ENCODE assay signal across 8 cellular contexts in genomic region chr15:66946578-66947164, GRCh38.
DNase-seq lines count a peak whose midpoint lies in the region; ATAC-seq and TF ChIP-seq lines count a peak whose summit lies in the region.

No MANE protein-coding gene starts in this region.

- peaks cover 4% of the 10 kb centered on the region for H3K27me3 Mint-ChIP-seq in HFFc6 (ENCODE audit: insufficient read depth)
- H3K27me3 Mint-ChIP-seq in naive thymus-derived CD8-positive, alpha-beta T cell = peaks cover 0 to 2% (median 0%) of the 10 kb centered on the region in 5 donors

- no peaks in the 10 kb centered on the region for H3K9me2 ChIP-seq in OCI-LY1 (ENCODE audit: low read depth, low read length)

- no peak overlapping the region for H3K4me3 Mint-ChIP-seq in HFFc6
- H3K4me3 Mint-ChIP-seq in naive thymus-derived CD8-positive, alpha-beta T cell = no peak overlapping the region

- no peaks in the 10 kb centered on the region for H3K79me2 ChIP-seq in OCI-LY1 (ENCODE audit: insufficient read depth, low read length)

- peak; percentile 59 to 81 for ATAC-seq in naive thymus-derived CD8-positive, alpha-beta T cell
- ATAC-seq in HG03571 (IDR thresholded peaks at IDR 0.05; ENCODE audit: unreplicated experiment) = no peak

- H3K27me3 ChIP-seq in OCI-LY1 (ENCODE audit: insufficient read depth, low read length) = no peaks in the 10 kb centered on the region

- H3F3A ChIP-seq in OCI-LY1 (ENCODE audit: insufficient read depth, low read length) = no peaks in the 10 kb centered on the region

- H3K4me2 ChIP-seq in OCI-LY1 (ENCODE audit: low read length) = no peak overlapping the region

- POLR2A ChIA-PET in naive thymus-derived CD8-positive, alpha-beta T cell (lab: Charles Lee) = interaction anchor here (0.5 to 1.9 kb wide), 4 partner anchors 357 to 1514 kb away, joined by 3 to 5 read pairs (median 4); no protein-coding TSS in a partner anchor

- TF ChIP-seq CTCF in C4-2B (conservative IDR thresholded peaks at IDR 0.05) = peak; percentile 93
- TF ChIP-seq CTCF in HFFc6 (IDR thresholded peaks at IDR 0.05) = peak; percentile 98
- TF ChIP-seq CTCF in OCI-LY1 (IDR thresholded peaks at IDR 0.05; ENCODE audit: low read length) = peak; percentile 92

- H3K36me3 Mint-ChIP-seq in HFFc6 (ENCODE audit: low read depth) = peaks cover 5% of the 10 kb centered on the region
- no peaks in the 10 kb centered on the region for H3K36me3 Mint-ChIP-seq in naive thymus-derived CD8-positive, alpha-beta T cell

- no peaks in the 10 kb centered on the region for H3K36me3 ChIP-seq in OCI-LY1 (ENCODE audit: insufficient read depth, low read length)

- H3K4me1 ChIP-seq in OCI-LY1 (ENCODE audit: insufficient read depth, low read length, severe bottlenecking) = peaks cover 24% of the 10 kb centered on the region

- H3K27ac Mint-ChIP-seq in HFFc6 = no peak overlapping the region
- H3K27ac Mint-ChIP-seq in naive thymus-derived CD8-positive, alpha-beta T cell = no peak overlapping the region

- peaks cover 38% of the 10 kb centered on the region for H3K4me1 Mint-ChIP-seq in HFFc6 (ENCODE audit: low read depth)
- H3K4me1 Mint-ChIP-seq in naive thymus-derived CD8-positive, alpha-beta T cell = peaks cover 0 to 7% (median 4%) of the 10 kb centered on the region in 4 donors

- no peak overlapping the region for H3K4me3 ChIP-seq in OCI-LY1 (ENCODE audit: low read depth, low read length, poor library complexity, severe bottlenecking)

- no peaks in the 10 kb centered on the region for H4K20me1 ChIP-seq in OCI-LY1 (ENCODE audit: insufficient read depth, low read length)

- H3K27ac ChIP-seq in C4-2B (no peak overlapping the region), OCI-LY1 (ENCODE audit: low read depth, low read length, poor library complexity, severe bottlenecking) (no peak overlapping the region)

- no peak for TF ChIP-seq POLR2A in erythroblast (IDR thresholded peaks at IDR 0.05; ENCODE audit: low read length)

- no peak overlapping the region for H3K9ac ChIP-seq in OCI-LY1 (ENCODE audit: low read length)

- H3K9me3 Mint-ChIP-seq in HFFc6 = no peaks in the 10 kb centered on the region
- H3K9me3 Mint-ChIP-seq in naive thymus-derived CD8-positive, alpha-beta T cell = no peaks in the 10 kb centered on the region

- no peaks in the 10 kb centered on the region for H3K9me3 ChIP-seq in OCI-LY1 (ENCODE audit: low read length)

- DNase-seq in HFFc6 (peak; percentile 45), erythroblast (lab: John Stamatoyannopoulos, UW) (peak; percentile 61 to 86)
- DNase-seq in activated CD8-positive, alpha-beta memory T cell treated with anti-CD3 and anti-CD28 coated beads, Interleukin-2, amount 50 U/mL, for 4 hours = peak; percentile 72
- DNase-seq in naive thymus-derived CD8-positive, alpha-beta T cell = peak; percentile 54 to 81 (median 72)
- DNase-seq in stimulated activated naive CD4-positive, alpha-beta T cell (lab: John Stamatoyannopoulos, UW) = peak; percentile 30 to 85 (median 59)

- H2AFZ ChIP-seq in OCI-LY1 (ENCODE audit: low read length) = no peak overlapping the region
